In genomic region chr10:85528318-85528652, GRCh38 we compare ENCODE assay signal across 21 cellular contexts.
"Had no signal": no experiment of that assay in that cellular context is flagged by ENCODE, and none has a peak within 500 bp of the region (broad histone marks: within the 10 kb centered on the region; RNA-seq: fewer than 3 reads in every experiment).

No MANE protein-coding gene starts in this region.

- H3K9ac ChIP-seq: KMS-11 had no signal

- H3K4me1 ChIP-seq: adrenal gland, Peyer's patch had no signal

- H3K9me3 ChIP-seq: adrenal gland, MG63, Peyer's patch had no signal

- H3K27ac ChIP-seq: adrenal gland, KMS-11, Peyer's patch, RWPE1 had no signal

- H3K4me3 ChIP-seq: adrenal gland, MG63, Peyer's patch had no signal

- H3K4me2 ChIP-seq: KMS-11 had no signal

- H3K27me3 ChIP-seq: adrenal gland, MG63, Peyer's patch had no signal

- H3K36me3 ChIP-seq: adrenal gland, MG63, Peyer's patch had no signal

- ATAC-seq: activated CD4-positive, CD25-positive, alpha-beta regulatory T cell treated with anti-CD3 and anti-CD28 coated beads, Interleukin-2, amount 50 U/mL, for 24 hours; activated CD8-positive, alpha-beta T cell treated with anti-CD3 and anti-CD28 coated beads, Interleukin-2, amount 10 ng/mL, durations not matched to agents 7 days and 5 days had no signal

- DNase-seq: activated CD4-positive, alpha-beta T cell treated with anti-CD3 and anti-CD28 coated beads for 4 hours; activated CD8-positive, alpha-beta memory T cell treated with anti-CD3 and anti-CD28 coated beads, Interleukin-2, amount 50 U/mL, for 48 hours; activated CD8-positive, alpha-beta T cell treated with anti-CD3 and anti-CD28 coated beads, Interleukin-2, amount 10 ng/mL, durations not matched to agents 7 days and 5 days; activated naive CD4-positive, alpha-beta T cell treated with anti-CD3 and anti-CD28 coated beads, Interleukin-2, amount 50 U/mL, for 16 hours; activated naive CD8-positive, alpha-beta T cell treated with anti-CD3 and anti-CD28 coated beads, Interleukin-2, amount 10 ng/mL, durations not matched to agents 7 days and 5 days; activated T-cell treated with anti-CD3 and anti-CD28 coated beads, Interleukin-2, amount 50 U/mL, for 1 hour; adrenal gland; anterior cingulate cortex; central memory CD4-positive, alpha-beta T cell; MG63; NCI-H1105; NCI-H1436; NCI-H187; NCI-H2081; NCI-H446; NCI-H524; Peyer's patch; SHP77 had no signal
